19 cellular contexts compared by ENCODE assay signal in genomic region chr3:35071768-35072167, GRCh38.
DNase-seq lines count a peak whose midpoint lies in the region; ATAC-seq and TF ChIP-seq lines count a peak whose summit lies in the region.
"Had no signal": no experiment of that assay in that cellular context is flagged by ENCODE, and none has a peak within 500 bp of the region (broad histone marks: within the 10 kb centered on the region; RNA-seq: fewer than 3 reads in every experiment).

No MANE protein-coding gene starts in this region.

- no peaks in the 10 kb centered on the region for H3K36me3 Mint-ChIP-seq in activated naive CD4-positive, alpha-beta T cell treated with anti-CD3 and anti-CD28 coated beads, Interleukin-2, amount 50 U/mL, for 72 hours
- H3K36me3 Mint-ChIP-seq: CD8-positive, alpha-beta T cell; IgD-negative memory B cell had no signal

- no peaks in the 10 kb centered on the region for H3K9me2 ChIP-seq in OCI-LY1 (ENCODE audit: low read depth, low read length)

- DNase-seq in LHCN-M2 (ENCODE audit: low read depth): peak; percentile 9
- DNase-seq in left colon: no peak
- DNase-seq in renal cortical epithelial cell (ENCODE audit: low read depth): peak; percentile 2
- DNase-seq in activated naive CD4-positive, alpha-beta T cell treated with anti-CD3 and anti-CD28 coated beads, Interleukin-2, amount 50 U/mL, for 72 hours (ENCODE audit: low spot score in 2 of 2): no peak
- no peak for DNase-seq in stimulated activated CD4-positive, alpha-beta T cell treated with anti-CD3 and anti-CD28 coated beads, Interleukin-4, amount 100 ng/mL, for 1 hour
- DNase-seq: CD8-positive, alpha-beta T cell; DMS 273 treated with DMSO at 0.1 percent for 48 hours; DMS53; DND-41; EL; GM23248 had no signal

- H3K4me2 ChIP-seq in OCI-LY1 (ENCODE audit: low read length): no peak overlapping the region
- H3K4me2 ChIP-seq: BLaER1 treated with 17β-estradiol and CSF1 and Interleukin-3, amounts not matched to agents 10 nM and 100 nM had no signal

- no peak overlapping the region for H3K9ac ChIP-seq in OCI-LY1 (ENCODE audit: low read length)
- H3K9ac ChIP-seq: BLaER1 treated with 17β-estradiol and CSF1 and Interleukin-3, amounts not matched to agents 10 nM and 100 nM; GM23248 had no signal

- no peaks in the 10 kb centered on the region for H3K27me3 ChIP-seq in OCI-LY1 (ENCODE audit: insufficient read depth, low read length)
- H3K27me3 ChIP-seq: BLaER1 treated with 17β-estradiol and CSF1 and Interleukin-3, amounts not matched to agents 10 nM and 100 nM had no signal

- H3K79me2 ChIP-seq in OCI-LY1 (ENCODE audit: insufficient read depth, low read length): no peaks in the 10 kb centered on the region

- H3K9me3 Mint-ChIP-seq in activated naive CD4-positive, alpha-beta T cell treated with anti-CD3 and anti-CD28 coated beads, Interleukin-2, amount 50 U/mL, for 72 hours: peaks cover 5 to 8% of the 10 kb centered on the region in 2 donors
- H3K9me3 Mint-ChIP-seq: CD8-positive, alpha-beta T cell had no signal

- no peaks in the 10 kb centered on the region for H3K36me3 ChIP-seq in OCI-LY1 (ENCODE audit: insufficient read depth, low read length)
- H3K36me3 ChIP-seq: BLaER1 treated with 17β-estradiol and CSF1 and Interleukin-3, amounts not matched to agents 10 nM and 100 nM; HAP-1 had no signal

- peak overlapping the region; percentile 54; the same call in 1 of the 2 replicates for H2AFZ ChIP-seq in OCI-LY1 (ENCODE audit: low read length)
- H2AFZ ChIP-seq: GM23248 had no signal

- intact Hi-C loops in left colon (cut with DNase I, micrococcal nuclease): no loop called here

- H4K20me1 ChIP-seq in OCI-LY1 (ENCODE audit: insufficient read depth, low read length): no peaks in the 10 kb centered on the region
- H4K20me1 ChIP-seq: BLaER1 treated with 17β-estradiol and CSF1 and Interleukin-3, amounts not matched to agents 10 nM and 100 nM had no signal

- no peaks in the 10 kb centered on the region for H3K9me3 ChIP-seq in OCI-LY1 (ENCODE audit: low read length)
- H3K9me3 ChIP-seq: BLaER1 treated with 17β-estradiol and CSF1 and Interleukin-3, amounts not matched to agents 10 nM and 100 nM; HAP-1 had no signal

- no peaks in the 10 kb centered on the region for H3F3A ChIP-seq in OCI-LY1 (ENCODE audit: insufficient read depth, low read length)

- ATAC-seq in left colon (peak; percentile 98), GM18511 (IDR thresholded peaks at IDR 0.05; ENCODE audit: unreplicated experiment) (no peak)
- no peak for ATAC-seq in activated naive CD4-positive, alpha-beta T cell treated with anti-CD3 and anti-CD28 coated beads, Interleukin-2, amount 50 U/mL, for 72 hours
- ATAC-seq: CD8-positive, alpha-beta T cell; GM12878; HepG2 had no signal

- no peak overlapping the region for H3K27ac ChIP-seq in OCI-LY1 (ENCODE audit: low read depth, low read length, poor library complexity, severe bottlenecking)
- H3K27ac ChIP-seq: BLaER1 treated with 17β-estradiol and CSF1 and Interleukin-3, amounts not matched to agents 10 nM and 100 nM; GM23248 had no signal

- TF ChIP-seq CTCF in OCI-LY1 (IDR thresholded peaks at IDR 0.05; ENCODE audit: low read length): no peak

- no peaks in the 10 kb centered on the region for H3K4me1 ChIP-seq in OCI-LY1 (ENCODE audit: insufficient read depth, low read length, severe bottlenecking)
- H3K4me1 ChIP-seq: BLaER1 treated with 17β-estradiol and CSF1 and Interleukin-3, amounts not matched to agents 10 nM and 100 nM; HAP-1 had no signal

- H3K27ac Mint-ChIP-seq in activated naive CD4-positive, alpha-beta T cell treated with anti-CD3 and anti-CD28 coated beads, Interleukin-2, amount 50 U/mL, for 72 hours: no peak overlapping the region
- H3K27ac Mint-ChIP-seq: B cell; CD8-positive, alpha-beta T cell; IgD-negative memory B cell had no signal

- no peak overlapping the region for H3K4me3 ChIP-seq in OCI-LY1 (ENCODE audit: low read depth, low read length, poor library complexity, severe bottlenecking)
- H3K4me3 ChIP-seq: BLaER1 treated with 17β-estradiol and CSF1 and Interleukin-3, amounts not matched to agents 10 nM and 100 nM; GM12878; GM23248; HAP-1 had no signal

Comparison
In these comparisons a context has a peak if more than half of its experiments do, and no peak if none do; other contexts are left out.
1. DNase-seq: peak in LHCN-M2 (single experiment) and renal cortical epithelial cell (single experiment); none in left colon (0 of 2), activated naive CD4-positive, alpha-beta T cell treated with anti-CD3 and anti-CD28 coated beads, Interleukin-2, amount 50 U/mL, for 72 hours (0 of 2) and stimulated activated CD4-positive, alpha-beta T cell treated with anti-CD3 and anti-CD28 coated beads, Interleukin-4, amount 100 ng/mL, for 1 hour (single experiment).